ENCODE assay signal across 22 cellular contexts in genomic region chr16:30930160-30930571, GRCh38. TPM values are rescaled to one million over a fixed set of nuclear protein-coding genes. Genes with fewer than 3 reads are reported as not detected.
"Had no signal": no experiment of that assay in that cellular context is flagged by ENCODE, and none has a peak within 500 bp of the region (broad histone marks: within the 10 kb centered on the region; RNA-seq: fewer than 3 reads in every experiment).

No MANE protein-coding gene starts in this region.

- H3K4me3 Mint-ChIP-seq: central memory CD8-positive, alpha-beta T cell; dendritic cell treated with granulocyte-macrophage colony-stimulating factor and Interleukin-4, amounts not matched to agents 40 ng/mL and 50 ng/mL, for 4 days; effector memory CD8-positive, alpha-beta T cell; naive B cell; nephron had no signal

- FAIRE-seq: islet of Langerhans, pancreas had no signal

- H3K36me3 ChIP-seq: pancreas, uterus had no signal

- DNase-seq: effector memory CD8-positive, alpha-beta T cell; esophagus squamous epithelium; foreskin fibroblast; hippocampal formation; mesendoderm; naive B cell; occipital lobe; sigmoid colon; stimulated activated CD4-positive, alpha-beta T cell treated with anti-CD3 and anti-CD28 coated beads, Interleukin-12 subunit alpha, Interleukin-12 subunit beta, amount 100 ng/mL, for 4 hours; stimulated activated naive CD4-positive, alpha-beta T cell; tibial artery; uterus had no signal

- H3K27ac Mint-ChIP-seq: dendritic cell treated with granulocyte-macrophage colony-stimulating factor and Interleukin-4, amounts not matched to agents 40 ng/mL and 50 ng/mL, for 4 days; nephron had no signal

- H3K4me1 ChIP-seq: pancreas, prostate gland, uterus had no signal

- H3K27me3 ChIP-seq: esophagus squamous epithelium, left lung, pancreas, sigmoid colon, suprapubic skin, tibial artery, upper lobe of left lung, uterus had no signal

- H3K27ac ChIP-seq: esophagus squamous epithelium, left lung, pancreas, prostate gland, sigmoid colon, skin epidermis, suprapubic skin, tibial artery, upper lobe of left lung, uterus had no signal

- H3K9me3 Mint-ChIP-seq: central memory CD8-positive, alpha-beta T cell; dendritic cell treated with granulocyte-macrophage colony-stimulating factor and Interleukin-4, amounts not matched to agents 40 ng/mL and 50 ng/mL, for 4 days; effector memory CD8-positive, alpha-beta T cell; naive B cell; nephron had no signal

- H3K9me3 ChIP-seq: esophagus squamous epithelium, left lung, pancreas, prostate gland, sigmoid colon, suprapubic skin, tibial artery, upper lobe of left lung, uterus had no signal

- H3K27me3 Mint-ChIP-seq: central memory CD8-positive, alpha-beta T cell; dendritic cell treated with granulocyte-macrophage colony-stimulating factor and Interleukin-4, amounts not matched to agents 40 ng/mL and 50 ng/mL, for 4 days; effector memory CD8-positive, alpha-beta T cell; naive B cell had no signal

- H3K4me3 ChIP-seq: esophagus squamous epithelium, left lung, pancreas, prostate gland, sigmoid colon, skin epidermis, suprapubic skin, tibial artery, upper lobe of left lung, uterus had no signal

- ATAC-seq: effector memory CD8-positive, alpha-beta T cell; left lung; pancreas had no signal

RNA-seq across cellular contexts. Expression of gene CTF1, which starts 33.8 kb away (rescaled TPM):
- total RNA-seq: occipital lobe had no signal
